10 cellular contexts compared by ENCODE assay signal in genomic region chr10:79142064-79142491, GRCh38.
DNase-seq lines count a peak whose midpoint lies in the region; ATAC-seq and TF ChIP-seq lines count a peak whose summit lies in the region.
"Had no signal": no experiment of that assay in that cellular context is flagged by ENCODE, and none has a peak within 500 bp of the region (broad histone marks: within the 10 kb centered on the region; RNA-seq: fewer than 3 reads in every experiment).

No MANE protein-coding gene starts in this region.

- intact Hi-C loops in activated CD8-positive, alpha-beta T cell treated with anti-CD3 and anti-CD28 coated beads for 36 hours (cut with micrococcal nuclease) = no loop called here
- intact Hi-C loops in lower lobe of right lung (cut with DNase I) (no loop called here), transverse colon (cut with DNase I; ENCODE audit: low total_unique reads) (no loop called here)

- CTCF ChIA-PET in activated CD8-positive, alpha-beta T cell treated with anti-CD3 and anti-CD28 coated beads, Interleukin-2, amount 10 ng/mL, durations not matched to agents 7 days and 5 days (lab: Charles Lee) = no interaction called here
- CTCF ChIA-PET in activated CD8-positive, alpha-beta T cell treated with anti-CD3 and anti-CD28 coated beads for 36 hours (lab: Charles Lee) = no interaction called here

- H3K9me3 ChIP-seq in adipocyte (ENCODE audit: control insufficient read depth, low read length) (no peaks in the 10 kb centered on the region), lower lobe of right lung (no peaks in the 10 kb centered on the region), transverse colon (no peaks in the 10 kb centered on the region)

- no peak for DNase-seq in activated CD8-positive, alpha-beta T cell treated with anti-CD3 and anti-CD28 coated beads, Interleukin-2, amount 10 ng/mL, durations not matched to agents 7 days and 5 days
- DNase-seq in activated CD8-positive, alpha-beta T cell treated with anti-CD3 and anti-CD28 coated beads for 36 hours = no peak
- no peak for DNase-seq in adipocyte (ENCODE audit: low read depth)
- DNase-seq in lower lobe of right lung = no peak
- DNase-seq in transverse colon = no peak
- no peak for DNase-seq in cerebellum (ENCODE audit: low spot score)

- POLR2A ChIA-PET in activated CD8-positive, alpha-beta T cell treated with anti-CD3 and anti-CD28 coated beads, Interleukin-2, amount 10 ng/mL, durations not matched to agents 7 days and 5 days (lab: Charles Lee) = no interaction called here
- POLR2A ChIA-PET in activated CD8-positive, alpha-beta T cell treated with anti-CD3 and anti-CD28 coated beads for 36 hours (lab: Charles Lee) = no interaction called here

- WGBS in transverse colon (ENCODE audit: low coverage in 1 of 2), 2 donors = 60 to 72% methylated on average over 2 to 10 of the region's 10 CpGs

- peaks cover 60% of the 10 kb centered on the region for H3K36me3 ChIP-seq in adipocyte (ENCODE audit: control insufficient read depth, insufficient read depth, low read length, severe bottlenecking)
- peaks cover 43% of the 10 kb centered on the region for H3K36me3 ChIP-seq in lower lobe of right lung
- H3K36me3 ChIP-seq in transverse colon = peaks cover 0 to 5% (median 0%) of the 10 kb centered on the region in 4 donors

- H3K9me3 Mint-ChIP-seq in activated CD8-positive, alpha-beta T cell treated with anti-CD3 and anti-CD28 coated beads, Interleukin-2, amount 10 ng/mL, durations not matched to agents 7 days and 5 days (ENCODE audit: insufficient read depth) = no peaks in the 10 kb centered on the region
- H3K9me3 Mint-ChIP-seq in activated CD8-positive, alpha-beta T cell treated with anti-CD3 and anti-CD28 coated beads for 36 hours = no peaks in the 10 kb centered on the region
- H3K9me3 Mint-ChIP-seq: natural killer cell treated with Interleukin-12 subunit alpha and Interleukin-12 subunit beta and Interleukin-15 and Interleukin-18, amount 100 ng/mL, for 72 hours had no signal

- no peak for ATAC-seq in activated CD8-positive, alpha-beta T cell treated with anti-CD3 and anti-CD28 coated beads, Interleukin-2, amount 10 ng/mL, durations not matched to agents 7 days and 5 days
- ATAC-seq in activated CD8-positive, alpha-beta T cell treated with anti-CD3 and anti-CD28 coated beads for 36 hours = no peak
- ATAC-seq in lower lobe of right lung (no peak), HG02884 (IDR thresholded peaks at IDR 0.05; ENCODE audit: unreplicated experiment) (no peak), HG02763 (IDR thresholded peaks at IDR 0.05; ENCODE audit: unreplicated experiment) (no peak)
- ATAC-seq: natural killer cell treated with Interleukin-12 subunit alpha and Interleukin-12 subunit beta and Interleukin-15 and Interleukin-18, amount 100 ng/mL, for 72 hours had no signal

- no peak overlapping the region for H3K4me3 Mint-ChIP-seq in activated CD8-positive, alpha-beta T cell treated with anti-CD3 and anti-CD28 coated beads, Interleukin-2, amount 10 ng/mL, durations not matched to agents 7 days and 5 days
- no peak overlapping the region for H3K4me3 Mint-ChIP-seq in activated CD8-positive, alpha-beta T cell treated with anti-CD3 and anti-CD28 coated beads for 36 hours
- H3K4me3 Mint-ChIP-seq: natural killer cell treated with Interleukin-12 subunit alpha and Interleukin-12 subunit beta and Interleukin-15 and Interleukin-18, amount 100 ng/mL, for 72 hours had no signal

- in situ Hi-C loops in transverse colon (cut with MboI; ENCODE audit: low pct_ligation_motif_present in 1 of 4, low pct_unique_long_range_greater_than_20kb in 1 of 4, low sequenced_read_pairs in 3 of 4) = no loop called here

- no peak for TF ChIP-seq EP300 in transverse colon (IDR thresholded peaks at IDR 0.05; ENCODE audit: low read depth)

- TF ChIP-seq CTCF in activated CD8-positive, alpha-beta T cell treated with anti-CD3 and anti-CD28 coated beads for 36 hours (IDR thresholded peaks at IDR 0.05) = no peak
- no peak for TF ChIP-seq CTCF in lower lobe of right lung (IDR thresholded peaks at IDR 0.05)
- no peak for TF ChIP-seq CTCF in transverse colon (IDR thresholded peaks at IDR 0.05)

- peak overlapping the region; percentile 16 for H3K27ac Mint-ChIP-seq in activated CD8-positive, alpha-beta T cell treated with anti-CD3 and anti-CD28 coated beads, Interleukin-2, amount 10 ng/mL, durations not matched to agents 7 days and 5 days
- H3K27ac Mint-ChIP-seq in activated CD8-positive, alpha-beta T cell treated with anti-CD3 and anti-CD28 coated beads for 36 hours = no peak overlapping the region
- H3K27ac Mint-ChIP-seq: natural killer cell treated with Interleukin-12 subunit alpha and Interleukin-12 subunit beta and Interleukin-15 and Interleukin-18, amount 100 ng/mL, for 72 hours had no signal

- peaks cover 80% of the 10 kb centered on the region for H3K4me1 Mint-ChIP-seq in activated CD8-positive, alpha-beta T cell treated with anti-CD3 and anti-CD28 coated beads, Interleukin-2, amount 10 ng/mL, durations not matched to agents 7 days and 5 days (ENCODE audit: low read depth)
- H3K4me1 Mint-ChIP-seq in activated CD8-positive, alpha-beta T cell treated with anti-CD3 and anti-CD28 coated beads for 36 hours (ENCODE audit: low read depth) = peaks cover 54% of the 10 kb centered on the region

- H3K27me3 ChIP-seq in adipocyte (replicated peaks; ENCODE audit: control insufficient read depth, insufficient read depth, low read length) = no peaks in the 10 kb centered on the region
- H3K27me3 ChIP-seq in lower lobe of right lung (ENCODE audit: low read depth) = no peaks in the 10 kb centered on the region
- H3K27me3 ChIP-seq in transverse colon = no peaks in the 10 kb centered on the region

- TF ChIP-seq POLR2A in transverse colon (IDR thresholded peaks at IDR 0.05) = no peak

- H3K9ac ChIP-seq in adipocyte (ENCODE audit: low read length) = peak overlapping the region; percentile 79
- H3K9ac ChIP-seq: KMS-11 had no signal

- H3K4me3 ChIP-seq in adipocyte (ENCODE audit: low read length) (peak overlapping the region; percentile 21), lower lobe of right lung (no peak overlapping the region), transverse colon (no peak overlapping the region)

- peaks cover 2% of the 10 kb centered on the region for H3K36me3 Mint-ChIP-seq in activated CD8-positive, alpha-beta T cell treated with anti-CD3 and anti-CD28 coated beads, Interleukin-2, amount 10 ng/mL, durations not matched to agents 7 days and 5 days (ENCODE audit: low read depth)
- H3K36me3 Mint-ChIP-seq in activated CD8-positive, alpha-beta T cell treated with anti-CD3 and anti-CD28 coated beads for 36 hours (ENCODE audit: low read depth) = peaks cover 6% of the 10 kb centered on the region
- H3K36me3 Mint-ChIP-seq: natural killer cell treated with Interleukin-12 subunit alpha and Interleukin-12 subunit beta and Interleukin-15 and Interleukin-18, amount 100 ng/mL, for 72 hours had no signal

- H3K4me1 ChIP-seq in adipocyte (ENCODE audit: control insufficient read depth, insufficient read depth, low read length) (peaks cover 77% of the 10 kb centered on the region), lower lobe of right lung (peaks cover 95% of the 10 kb centered on the region), transverse colon (peaks cover 46 to 67% (median 55%) of the 10 kb centered on the region in 4 donors)

- peak overlapping the region; percentile 39 for H3K27ac ChIP-seq in lower lobe of right lung
- H3K27ac ChIP-seq in transverse colon = peak overlapping the region; percentile 50 to 86 (median 55)
- H3K27ac ChIP-seq: KMS-11 had no signal

- H3K27me3 Mint-ChIP-seq in activated CD8-positive, alpha-beta T cell treated with anti-CD3 and anti-CD28 coated beads, Interleukin-2, amount 10 ng/mL, durations not matched to agents 7 days and 5 days (ENCODE audit: low read depth) = no peaks in the 10 kb centered on the region
- no peaks in the 10 kb centered on the region for H3K27me3 Mint-ChIP-seq in activated CD8-positive, alpha-beta T cell treated with anti-CD3 and anti-CD28 coated beads for 36 hours
- H3K27me3 Mint-ChIP-seq: natural killer cell treated with Interleukin-12 subunit alpha and Interleukin-12 subunit beta and Interleukin-15 and Interleukin-18, amount 100 ng/mL, for 72 hours had no signal
